Comparison of ENCODE assay signal across 33 cellular contexts in genomic region chr5:20128346-20128745, GRCh38.
"Had no signal": no experiment of that assay in that cellular context is flagged by ENCODE, and none has a peak within 500 bp of the region (broad histone marks: within the 10 kb centered on the region; RNA-seq: fewer than 3 reads in every experiment).

No MANE protein-coding gene starts in this region.

- H3K4me3 ChIP-seq: adrenal gland, body of pancreas, breast epithelium had no signal

- H3K9me3 ChIP-seq: adrenal gland, body of pancreas, breast epithelium had no signal

- H3K27me3 ChIP-seq: adrenal gland, body of pancreas, brain microvascular endothelial cell, breast epithelium had no signal

- ATAC-seq: activated CD8-positive, alpha-beta T cell treated with anti-CD3 and anti-CD28 coated beads for 36 hours; activated naive CD4-positive, alpha-beta T cell treated with anti-CD3 and anti-CD28 coated beads, Interleukin-2, amount 50 U/mL, for 72 hours; activated T-cell treated with anti-CD3 and anti-CD28 coated beads, Interleukin-2, amount 50 U/mL, for 4 hours; activated T-cell treated with anti-CD3 and anti-CD28 coated beads, Interleukin-2, amount 50 U/mL, for 72 hours; activated T-helper 17 cell treated with anti-CD3 and anti-CD28 coated beads, Interleukin-2, amount 50 U/mL, for 72 hours; body of pancreas had no signal

- H3K4me1 ChIP-seq: adrenal gland, body of pancreas, breast epithelium had no signal

- H3K27ac ChIP-seq: adrenal gland, body of pancreas, brain microvascular endothelial cell, breast epithelium, VCaP had no signal

- FAIRE-seq: astrocyte, colon, TTC549 had no signal

- DNase-seq: activated B cell treated with CpG ODN at 0.5 μM for 24 hours; activated CD4-positive, alpha-beta memory T cell treated with anti-CD3 and anti-CD28 coated beads for 36 hours; activated CD4-positive, alpha-beta T cell treated with anti-CD3 and anti-CD28 coated beads for 4 hours; activated CD4-positive, alpha-beta T cell treated with anti-CD3 and anti-CD28 coated beads, Interleukin-2, amount 10 ng/mL, durations not matched to agents 24 days and 14 days; activated CD4-positive, alpha-beta T cell treated with anti-CD3 and anti-CD28 coated beads, Interleukin-2, amount 50 U/mL, for 1 hour; activated CD4-positive, alpha-beta T cell treated with anti-CD3 and anti-CD28 coated beads, Interleukin-2, amount 50 U/mL, for 4 hours; activated CD4-positive, CD25-positive, alpha-beta regulatory T cell treated with anti-CD3 and anti-CD28 coated beads, Interleukin-2, amount 50 U/mL, for 72 hours; activated CD8-positive, alpha-beta memory T cell treated with anti-CD3 and anti-CD28 coated beads, Interleukin-2, amount 50 U/mL, for 4 hours; activated CD8-positive, alpha-beta T cell treated with anti-CD3 and anti-CD28 coated beads for 36 hours; activated effector memory CD4-positive, alpha-beta T cell treated with anti-CD3 and anti-CD28 coated beads, Interleukin-2, amount 50 U/mL, for 16 hours; activated gamma-delta T cell treated with Interleukin-2 at 50 U/mL for 16 hours; activated naive CD4-positive, alpha-beta T cell; activated naive CD4-positive, alpha-beta T cell treated with anti-CD3 and anti-CD28 coated beads for 36 hours; activated naive CD4-positive, alpha-beta T cell treated with anti-CD3 and anti-CD28 coated beads, Interleukin-2, amount 50 U/mL, for 16 hours; activated naive CD8-positive, alpha-beta T cell treated with anti-CD3 and anti-CD28 coated beads for 36 hours; activated T-cell treated with anti-CD3 and anti-CD28 coated beads for 4 hours; activated T-cell treated with anti-CD3 and anti-CD28 coated beads, Interleukin-2, amount 50 U/mL, for 1 hour; activated T-cell treated with anti-CD3 and anti-CD28 coated beads, Interleukin-2, amount 50 U/mL, for 4 hours; activated T-cell treated with anti-CD3 and anti-CD28 coated beads, Interleukin-2, amount 50 U/mL, for 72 hours; adrenal gland; amniotic stem cell; aorta; body of pancreas; brain microvascular endothelial cell; central memory CD4-positive, alpha-beta T cell; T-helper 9 cell had no signal

- H3K36me3 ChIP-seq: adrenal gland, brain microvascular endothelial cell, breast epithelium had no signal
